In genomic region chr5:38458174-38458573, GRCh38 we compare ENCODE assay signal across 31 cellular contexts.
"Had no signal": no experiment of that assay in that cellular context is flagged by ENCODE, and none has a peak within 500 bp of the region (broad histone marks: within the 10 kb centered on the region; RNA-seq: fewer than 3 reads in every experiment).

No MANE protein-coding gene starts in this region.

- FAIRE-seq: astrocyte, bronchial epithelial cell had no signal

- H3K9me3 Mint-ChIP-seq: activated CD4-positive, alpha-beta memory T cell treated with anti-CD3 and anti-CD28 coated beads for 36 hours; activated naive CD4-positive, alpha-beta T cell treated with anti-CD3 and anti-CD28 coated beads for 36 hours; activated T-helper 1 cell treated with anti-CD3 and anti-CD28 coated beads, Interleukin-12 subunit alpha, Interleukin-12 subunit beta, Interleukin-2, Interleukin-4 antibody, amounts not matched to agents 30 ng/mL and 10 ng/mL and 1 ng/mL, durations not matched to agents 14 hours and 24 hours and 36 hours; activated T-helper 2 cell treated with anti-CD3 and anti-CD28 coated beads, Interferon-gamma antibody, Interleukin-2, Interleukin-4, amounts not matched to agents 10 μg/mL and 5 μg/mL and 100 μg/mL, durations not matched to agents 14 hours and 24 hours and 36 hours; central memory CD8-positive, alpha-beta T cell; effector memory CD8-positive, alpha-beta T cell had no signal

- H3K36me3 ChIP-seq: brain microvascular endothelial cell, esophagus squamous epithelium, gastroesophageal sphincter had no signal

- H3K27me3 ChIP-seq: brain microvascular endothelial cell, dorsolateral prefrontal cortex, gastroesophageal sphincter had no signal

- H3K27ac ChIP-seq: brain microvascular endothelial cell, coronary artery, dorsolateral prefrontal cortex, esophagus squamous epithelium, gastroesophageal sphincter had no signal

- H3K27ac Mint-ChIP-seq: activated CD4-positive, alpha-beta memory T cell treated with anti-CD3 and anti-CD28 coated beads for 36 hours; activated CD4-positive, alpha-beta T cell treated with anti-CD3 and anti-CD28 coated beads for 36 hours; activated CD4-positive, alpha-beta T cell treated with anti-CD3 and anti-CD28 coated beads, Interleukin-2, amount 10 ng/mL, durations not matched to agents 24 days and 14 days; activated CD8-positive, alpha-beta memory T cell treated with anti-CD3 and anti-CD28 coated beads, Interleukin-2, amount 10 ng/mL, durations not matched to agents 7 days and 5 days; activated CD8-positive, alpha-beta T cell treated with anti-CD3 and anti-CD28 coated beads, Interleukin-2, amount 10 ng/mL, durations not matched to agents 7 days and 5 days; activated naive CD4-positive, alpha-beta T cell treated with anti-CD3 and anti-CD28 coated beads for 36 hours; activated naive CD8-positive, alpha-beta T cell; activated T-helper 1 cell treated with anti-CD3 and anti-CD28 coated beads, Interleukin-12 subunit alpha, Interleukin-12 subunit beta, Interleukin-2, Interleukin-4 antibody, amounts not matched to agents 30 ng/mL and 10 ng/mL and 1 ng/mL, durations not matched to agents 14 hours and 24 hours and 36 hours; activated T-helper 2 cell treated with anti-CD3 and anti-CD28 coated beads, Interferon-gamma antibody, Interleukin-2, Interleukin-4, amounts not matched to agents 10 μg/mL and 5 μg/mL and 100 μg/mL, durations not matched to agents 14 hours and 24 hours and 36 hours; dendritic cell treated with granulocyte-macrophage colony-stimulating factor and Interleukin-4, amounts not matched to agents 40 ng/mL and 50 ng/mL, for 4 days; effector memory CD8-positive, alpha-beta T cell had no signal

- ATAC-seq: activated CD4-positive, alpha-beta T cell treated with anti-CD3 and anti-CD28 coated beads for 36 hours; activated CD8-positive, alpha-beta memory T cell treated with anti-CD3 and anti-CD28 coated beads, Interleukin-2, amount 10 ng/mL, durations not matched to agents 7 days and 5 days; activated CD8-positive, alpha-beta T cell treated with anti-CD3 and anti-CD28 coated beads, Interleukin-2, amount 10 ng/mL, durations not matched to agents 7 days and 5 days; effector memory CD8-positive, alpha-beta T cell; gastroesophageal sphincter had no signal

- DNase-seq: activated CD4-positive, alpha-beta memory T cell treated with anti-CD3 and anti-CD28 coated beads for 36 hours; activated CD4-positive, alpha-beta T cell treated with anti-CD3 and anti-CD28 coated beads for 36 hours; activated CD4-positive, alpha-beta T cell treated with anti-CD3 and anti-CD28 coated beads, Interleukin-2, amount 10 ng/mL, durations not matched to agents 24 days and 14 days; activated CD4-positive, CD25-positive, alpha-beta regulatory T cell; activated CD4-positive, CD25-positive, alpha-beta regulatory T cell treated with anti-CD3 and anti-CD28 coated beads, Interleukin-2, amount 50 U/mL, for 72 hours; activated CD8-positive, alpha-beta memory T cell treated with anti-CD3 and anti-CD28 coated beads, Interleukin-2, amount 10 ng/mL, durations not matched to agents 7 days and 5 days; activated CD8-positive, alpha-beta memory T cell treated with anti-CD3 and anti-CD28 coated beads, Interleukin-2, amount 50 U/mL, for 4 hours; activated CD8-positive, alpha-beta T cell treated with anti-CD3 and anti-CD28 coated beads, Interleukin-2, amount 10 ng/mL, durations not matched to agents 7 days and 5 days; activated effector memory CD4-positive, alpha-beta T cell treated with anti-CD3 and anti-CD28 coated beads, Interleukin-2, amount 50 U/mL, for 16 hours; activated naive CD4-positive, alpha-beta T cell treated with anti-CD3 and anti-CD28 coated beads for 36 hours; activated T-cell treated with anti-CD3 and anti-CD28 coated beads, Interleukin-2, amount 50 U/mL, for 1 hour; activated T-cell treated with anti-CD3 and anti-CD28 coated beads, Interleukin-2, amount 50 U/mL, for 48 hours; amniotic stem cell; anterior cingulate cortex; brain microvascular endothelial cell; dorsolateral prefrontal cortex; effector CD4-positive, alpha-beta T cell; effector memory CD8-positive, alpha-beta T cell; erythroblast; esophagus squamous epithelium; foreskin melanocyte; T-helper 2 cell had no signal

- H3K4me3 ChIP-seq: coronary artery, dorsolateral prefrontal cortex, esophagus squamous epithelium, gastroesophageal sphincter had no signal

- H3K36me3 Mint-ChIP-seq: activated CD4-positive, alpha-beta memory T cell treated with anti-CD3 and anti-CD28 coated beads for 36 hours had no signal

- H3K9me3 ChIP-seq: esophagus squamous epithelium, gastroesophageal sphincter had no signal

- H3K4me3 Mint-ChIP-seq: activated CD4-positive, alpha-beta memory T cell treated with anti-CD3 and anti-CD28 coated beads for 36 hours; activated CD4-positive, alpha-beta T cell treated with anti-CD3 and anti-CD28 coated beads for 36 hours; activated CD4-positive, alpha-beta T cell treated with anti-CD3 and anti-CD28 coated beads, Interleukin-2, amount 10 ng/mL, durations not matched to agents 24 days and 14 days; activated CD8-positive, alpha-beta memory T cell treated with anti-CD3 and anti-CD28 coated beads, Interleukin-2, amount 10 ng/mL, durations not matched to agents 7 days and 5 days; activated CD8-positive, alpha-beta T cell treated with anti-CD3 and anti-CD28 coated beads, Interleukin-2, amount 10 ng/mL, durations not matched to agents 7 days and 5 days; activated naive CD4-positive, alpha-beta T cell treated with anti-CD3 and anti-CD28 coated beads for 36 hours; activated naive CD8-positive, alpha-beta T cell; activated T-helper 1 cell treated with anti-CD3 and anti-CD28 coated beads, Interleukin-12 subunit alpha, Interleukin-12 subunit beta, Interleukin-2, Interleukin-4 antibody, amounts not matched to agents 30 ng/mL and 10 ng/mL and 1 ng/mL, durations not matched to agents 14 hours and 24 hours and 36 hours; central memory CD8-positive, alpha-beta T cell; dendritic cell treated with granulocyte-macrophage colony-stimulating factor and Interleukin-4, amounts not matched to agents 40 ng/mL and 50 ng/mL, for 4 days; effector memory CD8-positive, alpha-beta T cell had no signal
